In genomic region chr17:79519152-79519523, GRCh38 we compare ENCODE assay signal across 22 cellular contexts.
DNase-seq lines count a peak whose midpoint lies in the region; TF ChIP-seq lines count a peak whose summit lies in the region.
"Had no signal": no experiment of that assay in that cellular context is flagged by ENCODE, and none has a peak within 500 bp of the region (broad histone marks: within the 10 kb centered on the region; RNA-seq: fewer than 3 reads in every experiment).

No MANE protein-coding gene starts in this region.

- H3K27ac ChIP-seq in WERI-Rb-1, result peak overlapping the region; percentile 4; the same call in 1 of the 2 replicates
- H3K27ac ChIP-seq in dorsolateral prefrontal cortex, result peak overlapping the region in 54 of 59 donors; percentile 3 to 92 (median 67)
- H3K27ac ChIP-seq in temporal lobe (ENCODE audit: low read depth, low read length), result peak overlapping the region; percentile 80
- no peak overlapping the region for H3K27ac ChIP-seq in mammary epithelial cell (ENCODE audit: insufficient read depth, low read depth, low read length)
- H3K27ac ChIP-seq: 22Rv1, C4-2B had no signal

- H3K4me1 ChIP-seq in mammary epithelial cell (ENCODE audit: insufficient read depth, low read length), result no peaks in the 10 kb centered on the region
- H3K4me1 ChIP-seq: Caco-2 had no signal

- no peaks in the 10 kb centered on the region for H4K20me1 ChIP-seq in mammary epithelial cell (ENCODE audit: insufficient read depth, low read length)

- no peaks in the 10 kb centered on the region for H3K79me2 ChIP-seq in mammary epithelial cell (ENCODE audit: insufficient read depth, low read length)

- no peak for TF ChIP-seq CTCF in WERI-Rb-1 (IDR thresholded peaks at IDR 0.05; ENCODE audit: low read depth, low read length)
- TF ChIP-seq CTCF in dorsolateral prefrontal cortex (IDR thresholded peaks at IDR 0.05 in 54 of 56, conservative IDR thresholded peaks at IDR 0.05 in 2 of 56; ENCODE audit: low read depth in 1 of 56, partially characterized antibody in 56 of 56), result no peak
- TF ChIP-seq CTCF in mammary epithelial cell (conservative IDR thresholded peaks at IDR 0.05 in 1 of 2, IDR thresholded peaks at IDR 0.05 in 1 of 2; ENCODE audit: extremely low read depth in 1 of 2, insufficient read depth in 1 of 2, low read depth in 1 of 2, low read length in 2 of 2), result no peak

- no CpG with 5 or more reads among the region's 8 CpGs for WGBS in mammary epithelial cell (ENCODE audit: low coverage, missing lambda C conversion rate)

- DNase-seq in DMS 273 (lab: John Stamatoyannopoulos, UW; ENCODE audit: unreplicated experiment) (peak; percentile 22), DMS 273 treated with DMSO at 0.1 percent for 48 hours (lab: John Stamatoyannopoulos, UW) (no peak), WERI-Rb-1 (no peak), dorsolateral prefrontal cortex (no peak), mammary epithelial cell (no peak), SIG-M5 (lab: John Stamatoyannopoulos, UW) (no peak), foreskin melanocyte (no peak)
- DNase-seq: AML-193; Caco-2; Calu3; CD4-positive, alpha-beta T cell; DMS153; DMS53; DMS79; DND-41; EL; GDM1 had no signal

- no peak overlapping the region for H3K4me2 ChIP-seq in mammary epithelial cell (ENCODE audit: insufficient read depth, low read depth, low read length)
- H3K4me2 ChIP-seq: A549 had no signal

- no peak overlapping the region for H2AFZ ChIP-seq in mammary epithelial cell (ENCODE audit: low read depth, low read length)

- H3K9me3 ChIP-seq in WERI-Rb-1 (ENCODE audit: severe bottlenecking), result peaks cover under 1% of the 10 kb centered on the region
- H3K9me3 ChIP-seq in mammary epithelial cell (replicated peaks; ENCODE audit: insufficient read depth, low read length), result peaks cover 3% of the 10 kb centered on the region
- H3K9me3 ChIP-seq: A549, Caco-2 had no signal

- dilution Hi-C loops in mammary epithelial cell (cut with HindIII; ENCODE audit: low sequenced_read_pairs), result no loop called here

- H3K27me3 ChIP-seq in WERI-Rb-1 (ENCODE audit: insufficient read depth, low read depth, severe bottlenecking) (no peaks in the 10 kb centered on the region), dorsolateral prefrontal cortex (peaks cover 0 to 17% (median 0%) of the 10 kb centered on the region in 45 donors), mammary epithelial cell (ENCODE audit: insufficient read depth, low read length) (no peaks in the 10 kb centered on the region)

- in situ Hi-C loops in mammary epithelial cell (cut with MboI; ENCODE audit: low sequenced_read_pairs in 2 of 2), result no loop called here

- H3K4me3 ChIP-seq in WERI-Rb-1 (ENCODE audit: low read depth, low read length), result no peak overlapping the region
- peak overlapping the region in 2 of 59 donors; percentile 2 to 14 for H3K4me3 ChIP-seq in dorsolateral prefrontal cortex
- no peak overlapping the region for H3K4me3 ChIP-seq in mammary epithelial cell (replicated peaks in 1 of 3; ENCODE audit: insufficient read depth in 1 of 3, low read depth in 2 of 3, low read length in 3 of 3)
- H3K4me3 ChIP-seq: A549, GM12878 had no signal

- H3K9ac ChIP-seq in mammary epithelial cell (ENCODE audit: insufficient read depth, low read length), result no peak overlapping the region

- intact Hi-C loops in dorsolateral prefrontal cortex (cut with DNase I) (no loop called here), mammary epithelial cell (cut with micrococcal nuclease) (no loop called here)

- H3K36me3 ChIP-seq in WERI-Rb-1 (no peaks in the 10 kb centered on the region; the same call in 1 of the 2 replicates), mammary epithelial cell (ENCODE audit: insufficient read depth, low read length) (no peaks in the 10 kb centered on the region)

- CTCF ChIA-PET in mammary epithelial cell (lab: Charles Lee; ENCODE audit: low non-redundant PET), result no interaction called here

- no TSS peak for BruUV-seq in mammary epithelial cell (replicated peaks; lab: Mats Ljungman, UMichigan)
